In the genomic region with DNA sequence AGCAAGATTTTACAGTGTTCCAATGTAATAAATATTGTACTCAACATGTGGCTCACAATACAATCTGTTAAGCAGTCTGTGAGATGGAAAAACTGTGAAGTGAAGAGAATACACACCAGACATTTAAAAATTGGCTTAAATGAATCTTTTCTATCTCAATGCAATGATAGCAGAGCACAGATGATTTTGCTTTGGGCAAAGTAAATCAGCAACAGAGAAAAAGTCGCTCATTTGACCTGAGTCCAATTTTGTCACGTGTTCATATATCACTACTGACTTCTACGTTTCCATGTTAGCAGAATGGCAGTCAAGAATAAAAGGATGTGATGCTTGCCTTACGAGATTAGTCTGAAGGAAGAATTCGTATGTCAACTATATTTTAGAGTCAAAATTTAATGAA, we compare ENCODE assay signal across 27 cellular contexts.
"Had no signal": no experiment of that assay in that cellular context is flagged by ENCODE, and none has a peak within 500 bp of the region (broad histone marks: within the 10 kb centered on the region; RNA-seq: fewer than 3 reads in every experiment).

No MANE protein-coding gene starts in this region.

- H3K27ac Mint-ChIP-seq: dendritic cell treated with granulocyte-macrophage colony-stimulating factor and Interleukin-4, amounts not matched to agents 40 ng/mL and 50 ng/mL, for 4 days; effector memory CD8-positive, alpha-beta T cell; endodermal cell; mesothelial cell of epicardium; naive B cell had no signal

- H3K9me3 ChIP-seq: colonic mucosa, esophagus squamous epithelium, gastrocnemius medialis, lower lobe of right lung, mucosa of descending colon had no signal

- H3K27ac ChIP-seq: colonic mucosa, epithelial cell of prostate, esophagus squamous epithelium, gastrocnemius medialis, heart right ventricle, left lung, lower lobe of right lung had no signal

- H3K4me3 ChIP-seq: colonic mucosa, esophagus squamous epithelium, gastrocnemius medialis, heart right ventricle, left lung, lower lobe of right lung, mucosa of descending colon had no signal

- H3K4me3 Mint-ChIP-seq: dendritic cell treated with granulocyte-macrophage colony-stimulating factor and Interleukin-4, amounts not matched to agents 40 ng/mL and 50 ng/mL, for 4 days; effector memory CD8-positive, alpha-beta T cell; endodermal cell; mesothelial cell of epicardium; naive B cell had no signal

- H3K9me3 Mint-ChIP-seq: endodermal cell, mesothelial cell of epicardium had no signal

- ATAC-seq: effector memory CD8-positive, alpha-beta T cell; esophagus mucosa; gastrocnemius medialis; heart right ventricle; left colon; left lung; left ventricle myocardium superior; lower lobe of right lung; mucosa of descending colon had no signal

- DNase-seq: colonic mucosa; cortex of kidney; effector CD8-positive, alpha-beta T cell; effector memory CD8-positive, alpha-beta T cell; endodermal cell; erythroblast; esophagus squamous epithelium; foreskin fibroblast; foreskin melanocyte; gastrocnemius medialis; glutamatergic neuron; head of caudate nucleus; heart right ventricle; islet precursor cell; kidney; kidney glomerular epithelial cell; left colon; left lung; left ventricle myocardium superior; lower lobe of right lung; mesenchymal stem cell; mucosa of descending colon; naive B cell had no signal

- H3K27me3 Mint-ChIP-seq: dendritic cell treated with granulocyte-macrophage colony-stimulating factor and Interleukin-4, amounts not matched to agents 40 ng/mL and 50 ng/mL, for 4 days; effector memory CD8-positive, alpha-beta T cell; naive B cell had no signal

- H3K36me3 ChIP-seq: colonic mucosa, esophagus squamous epithelium, gastrocnemius medialis, heart right ventricle, left lung, lower lobe of right lung had no signal

- H3K27me3 ChIP-seq: colonic mucosa, esophagus squamous epithelium, gastrocnemius medialis, heart right ventricle, left lung had no signal

- H3K36me3 Mint-ChIP-seq: mesothelial cell of epicardium, naive B cell had no signal

- H3K4me1 ChIP-seq: colonic mucosa, esophagus squamous epithelium, gastrocnemius medialis, heart right ventricle, left lung, lower lobe of right lung had no signal

- H3K4me1 Mint-ChIP-seq: endodermal cell, mesothelial cell of epicardium, naive B cell had no signal
